1 cellular context compared by ENCODE assay signal in the genomic region with DNA sequence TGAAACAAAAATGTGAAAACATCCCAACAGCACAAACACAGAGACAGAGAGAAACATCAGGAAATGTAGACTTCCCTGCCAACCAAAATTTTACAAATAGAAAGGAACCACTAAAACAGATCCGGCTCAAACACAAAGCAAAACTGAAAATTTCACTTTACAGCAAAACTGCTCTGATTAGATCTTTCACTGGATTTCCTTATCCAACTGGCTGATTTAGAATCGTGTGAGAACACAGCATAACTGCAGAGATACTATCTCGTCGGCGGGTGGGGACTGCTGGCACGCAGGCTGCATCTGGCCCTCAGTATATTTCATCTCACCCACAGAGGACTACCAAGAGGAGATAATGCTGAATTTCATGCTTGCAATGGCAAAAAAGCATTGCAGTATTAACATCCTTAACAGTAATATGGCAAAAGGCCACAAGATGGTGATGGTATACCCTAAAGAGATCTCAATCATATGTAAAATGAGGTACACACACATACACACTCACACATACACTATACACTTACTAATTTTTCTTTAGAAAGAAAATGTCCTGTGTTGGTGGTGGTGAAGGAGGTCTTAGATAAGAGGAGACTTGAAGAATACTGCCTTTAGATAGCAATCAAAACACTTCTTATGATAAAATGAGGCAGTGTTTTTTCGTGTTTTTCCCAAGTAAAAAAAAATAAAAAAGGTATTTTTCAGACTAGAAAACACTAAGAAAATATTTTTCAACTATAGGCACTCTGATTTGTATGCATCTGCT.
A peak's percentile ranks its signal among the peaks of the same experiment; 100 is the strongest.
TF ChIP-seq lines count a peak whose summit lies in the region.

No MANE protein-coding gene starts in this region.

TF ChIP-seq in HepG2, 621 proteins besides CTCF, POLR2A, EP300 and RAD21 (continued from another document and continues in another):
- TF ChIP-seq, protein P1, sequence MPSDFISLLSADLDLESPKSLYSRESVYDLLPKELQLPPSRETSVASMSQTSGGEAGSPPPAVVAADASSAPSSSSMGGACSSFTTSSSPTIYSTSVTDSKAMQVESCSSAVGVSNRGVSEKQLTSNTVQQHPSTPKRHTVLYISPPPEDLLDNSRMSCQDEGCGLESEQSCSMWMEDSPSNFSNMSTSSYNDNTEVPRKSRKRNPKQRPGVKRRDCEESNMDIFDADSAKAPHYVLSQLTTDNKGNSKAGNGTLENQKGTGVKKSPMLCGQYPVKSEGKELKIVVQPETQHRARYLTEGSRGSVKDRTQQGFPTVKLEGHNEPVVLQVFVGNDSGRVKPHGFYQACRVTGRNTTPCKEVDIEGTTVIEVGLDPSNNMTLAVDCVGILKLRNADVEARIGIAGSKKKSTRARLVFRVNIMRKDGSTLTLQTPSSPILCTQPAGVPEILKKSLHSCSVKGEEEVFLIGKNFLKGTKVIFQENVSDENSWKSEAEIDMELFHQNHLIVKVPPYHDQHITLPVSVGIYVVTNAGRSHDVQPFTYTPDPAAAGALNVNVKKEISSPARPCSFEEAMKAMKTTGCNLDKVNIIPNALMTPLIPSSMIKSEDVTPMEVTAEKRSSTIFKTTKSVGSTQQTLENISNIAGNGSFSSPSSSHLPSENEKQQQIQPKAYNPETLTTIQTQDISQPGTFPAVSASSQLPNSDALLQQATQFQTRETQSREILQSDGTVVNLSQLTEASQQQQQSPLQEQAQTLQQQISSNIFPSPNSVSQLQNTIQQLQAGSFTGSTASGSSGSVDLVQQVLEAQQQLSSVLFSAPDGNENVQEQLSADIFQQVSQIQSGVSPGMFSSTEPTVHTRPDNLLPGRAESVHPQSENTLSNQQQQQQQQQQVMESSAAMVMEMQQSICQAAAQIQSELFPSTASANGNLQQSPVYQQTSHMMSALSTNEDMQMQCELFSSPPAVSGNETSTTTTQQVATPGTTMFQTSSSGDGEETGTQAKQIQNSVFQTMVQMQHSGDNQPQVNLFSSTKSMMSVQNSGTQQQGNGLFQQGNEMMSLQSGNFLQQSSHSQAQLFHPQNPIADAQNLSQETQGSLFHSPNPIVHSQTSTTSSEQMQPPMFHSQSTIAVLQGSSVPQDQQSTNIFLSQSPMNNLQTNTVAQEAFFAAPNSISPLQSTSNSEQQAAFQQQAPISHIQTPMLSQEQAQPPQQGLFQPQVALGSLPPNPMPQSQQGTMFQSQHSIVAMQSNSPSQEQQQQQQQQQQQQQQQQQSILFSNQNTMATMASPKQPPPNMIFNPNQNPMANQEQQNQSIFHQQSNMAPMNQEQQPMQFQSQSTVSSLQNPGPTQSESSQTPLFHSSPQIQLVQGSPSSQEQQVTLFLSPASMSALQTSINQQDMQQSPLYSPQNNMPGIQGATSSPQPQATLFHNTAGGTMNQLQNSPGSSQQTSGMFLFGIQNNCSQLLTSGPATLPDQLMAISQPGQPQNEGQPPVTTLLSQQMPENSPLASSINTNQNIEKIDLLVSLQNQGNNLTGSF (CRISPR knock-in tag; IDR thresholded peaks at IDR 0.05), result no peak
- TF ChIP-seq PHB2 (IDR thresholded peaks at IDR 0.05; ENCODE audit: partially characterized antibody) (no peak), ZNF143 (CRISPR knock-in tag; IDR thresholded peaks at IDR 0.05) (no peak), ZNF678 (CRISPR knock-in tag; IDR thresholded peaks at IDR 0.05) (no peak), TEAD3 (CRISPR knock-in tag; optimal IDR thresholded peaks at IDR 0.05; ENCODE audit: borderline replicate concordance) (no peak), TCF7 (IDR thresholded peaks at IDR 0.05; ENCODE audit: low read depth) (no peak), FOXK1 (CRISPR knock-in tag; IDR thresholded peaks at IDR 0.05; ENCODE audit: borderline replicate concordance, low read depth) (no peak), GPBP1L1 (CRISPR knock-in tag; IDR thresholded peaks at IDR 0.05) (no peak), GTF2F1 (IDR thresholded peaks at IDR 0.05; ENCODE audit: low read length) (no peak), KIAA2018 (CRISPR knock-in tag; IDR thresholded peaks at IDR 0.05; ENCODE audit: borderline replicate concordance) (no peak), ZBTB14 (CRISPR knock-in tag; IDR thresholded peaks at IDR 0.05) (no peak), ZKSCAN8 (CRISPR knock-in tag; IDR thresholded peaks at IDR 0.05; ENCODE audit: borderline replicate concordance) (peak; percentile 55; the same call in 1 of the 2 replicates), ZNF556 (CRISPR knock-in tag; IDR thresholded peaks at IDR 0.05; ENCODE audit: borderline replicate concordance) (no peak), ZBTB8A (CRISPR knock-in tag; IDR thresholded peaks at IDR 0.05; ENCODE audit: borderline replicate concordance, low read depth) (no peak), CREM (IDR thresholded peaks at IDR 0.05) (no peak), CREM (CRISPR knock-in tag; IDR thresholded peaks at IDR 0.05) (no peak), ZKSCAN1 (IDR thresholded peaks at IDR 0.05; ENCODE audit: low read length) (no peak), ISX (CRISPR knock-in tag; conservative IDR thresholded peaks at IDR 0.05) (no peak), MBD4 (IDR thresholded peaks at IDR 0.05; ENCODE audit: borderline replicate concordance, low read length) (no peak), U2AF1 (optimal IDR thresholded peaks at IDR 0.05; ENCODE audit: low read depth, low read length) (no peak), ZNF496 (CRISPR knock-in tag; IDR thresholded peaks at IDR 0.05; ENCODE audit: insufficient replicate concordance) (no peak), BCLAF1 (IDR thresholded peaks at IDR 0.05) (no peak)
- TF ChIP-seq, protein P2, sequence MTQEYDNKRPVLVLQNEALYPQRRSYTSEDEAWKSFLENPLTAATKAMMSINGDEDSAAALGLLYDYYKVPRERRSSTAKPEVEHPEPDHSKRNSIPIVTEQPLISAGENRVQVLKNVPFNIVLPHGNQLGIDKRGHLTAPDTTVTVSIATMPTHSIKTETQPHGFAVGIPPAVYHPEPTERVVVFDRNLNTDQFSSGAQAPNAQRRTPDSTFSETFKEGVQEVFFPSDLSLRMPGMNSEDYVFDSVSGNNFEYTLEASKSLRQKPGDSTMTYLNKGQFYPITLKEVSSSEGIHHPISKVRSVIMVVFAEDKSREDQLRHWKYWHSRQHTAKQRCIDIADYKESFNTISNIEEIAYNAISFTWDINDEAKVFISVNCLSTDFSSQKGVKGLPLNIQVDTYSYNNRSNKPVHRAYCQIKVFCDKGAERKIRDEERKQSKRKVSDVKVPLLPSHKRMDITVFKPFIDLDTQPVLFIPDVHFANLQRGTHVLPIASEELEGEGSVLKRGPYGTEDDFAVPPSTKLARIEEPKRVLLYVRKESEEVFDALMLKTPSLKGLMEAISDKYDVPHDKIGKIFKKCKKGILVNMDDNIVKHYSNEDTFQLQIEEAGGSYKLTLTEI (CRISPR knock-in tag; conservative IDR thresholded peaks at IDR 0.05), result no peak
- TF ChIP-seq, protein P3, sequence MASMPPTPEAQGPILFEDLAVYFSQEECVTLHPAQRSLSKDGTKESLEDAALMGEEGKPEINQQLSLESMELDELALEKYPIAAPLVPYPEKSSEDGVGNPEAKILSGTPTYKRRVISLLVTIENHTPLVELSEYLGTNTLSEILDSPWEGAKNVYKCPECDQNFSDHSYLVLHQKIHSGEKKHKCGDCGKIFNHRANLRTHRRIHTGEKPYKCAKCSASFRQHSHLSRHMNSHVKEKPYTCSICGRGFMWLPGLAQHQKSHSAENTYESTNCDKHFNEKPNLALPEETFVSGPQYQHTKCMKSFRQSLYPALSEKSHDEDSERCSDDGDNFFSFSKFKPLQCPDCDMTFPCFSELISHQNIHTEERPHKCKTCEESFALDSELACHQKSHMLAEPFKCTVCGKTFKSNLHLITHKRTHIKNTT (CRISPR knock-in tag; IDR thresholded peaks at IDR 0.05), result no peak
- TF ChIP-seq, protein P4, sequence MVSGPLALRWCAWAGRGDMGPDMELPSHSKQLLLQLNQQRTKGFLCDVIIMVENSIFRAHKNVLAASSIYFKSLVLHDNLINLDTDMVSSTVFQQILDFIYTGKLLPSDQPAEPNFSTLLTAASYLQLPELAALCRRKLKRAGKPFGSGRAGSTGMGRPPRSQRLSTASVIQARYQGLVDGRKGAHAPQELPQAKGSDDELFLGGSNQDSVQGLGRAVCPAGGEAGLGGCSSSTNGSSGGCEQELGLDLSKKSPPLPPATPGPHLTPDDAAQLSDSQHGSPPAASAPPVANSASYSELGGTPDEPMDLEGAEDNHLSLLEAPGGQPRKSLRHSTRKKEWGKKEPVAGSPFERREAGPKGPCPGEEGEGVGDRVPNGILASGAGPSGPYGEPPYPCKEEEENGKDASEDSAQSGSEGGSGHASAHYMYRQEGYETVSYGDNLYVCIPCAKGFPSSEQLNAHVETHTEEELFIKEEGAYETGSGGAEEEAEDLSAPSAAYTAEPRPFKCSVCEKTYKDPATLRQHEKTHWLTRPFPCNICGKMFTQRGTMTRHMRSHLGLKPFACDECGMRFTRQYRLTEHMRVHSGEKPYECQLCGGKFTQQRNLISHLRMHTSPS (CRISPR knock-in tag; IDR thresholded peaks at IDR 0.05; ENCODE audit: low read depth), result 0 out of 2 replicates have a peak, but pooled peaks have one; percentile 22
